10 cellular contexts compared by ENCODE assay signal in genomic region chr14:58353516-58354299, GRCh38. TPM values are rescaled to one million over a fixed set of nuclear protein-coding genes. Genes with fewer than 3 reads are reported as not detected.
A peak's percentile ranks its signal among the peaks of the same experiment; 100 is the strongest.
DNase-seq lines count a peak whose midpoint lies in the region; ATAC-seq and TF ChIP-seq lines count a peak whose summit lies in the region.
"Had no signal": no experiment of that assay in that cellular context is flagged by ENCODE, and none has a peak within 500 bp of the region (broad histone marks: within the 10 kb centered on the region; RNA-seq: fewer than 3 reads in every experiment).

No MANE protein-coding gene starts in this region.

- no peak for TF ChIP-seq EP300 in ovary (IDR thresholded peaks at IDR 0.05)

- H3K27me3 Mint-ChIP-seq in CD8-positive, alpha-beta T cell (ENCODE audit: low read depth) = no peaks in the 10 kb centered on the region

- 62 to 68% (median 67%) methylated on average over 4 of the region's 4 CpGs for WGBS in ovary, 3 donors
- 56 to 65% methylated on average over 4 of the region's 4 CpGs for WGBS in esophagus squamous epithelium, 2 donors

- no peak for TF ChIP-seq CTCF in CD8-positive, alpha-beta T cell (IDR thresholded peaks at IDR 0.05)
- TF ChIP-seq CTCF in dorsolateral prefrontal cortex (IDR thresholded peaks at IDR 0.05 in 54 of 56, conservative IDR thresholded peaks at IDR 0.05 in 2 of 56; ENCODE audit: low read depth in 1 of 56, partially characterized antibody in 56 of 56) = no peak
- TF ChIP-seq CTCF in ovary (IDR thresholded peaks at IDR 0.05) = no peak
- TF ChIP-seq CTCF in esophagus squamous epithelium (IDR thresholded peaks at IDR 0.05) = no peak

- no peak overlapping the region for H3K27ac ChIP-seq in CD8-positive, alpha-beta T cell (ENCODE audit: low read depth, low read length)
- H3K27ac ChIP-seq in dorsolateral prefrontal cortex (peak overlapping the region in 27 of 59 donors; percentile 1 to 60 (median 27)), ovary (no peak overlapping the region), esophagus squamous epithelium (peak overlapping the region in 2 of 4 donors; percentile 9 to 36)

- H3K36me3 ChIP-seq in CD8-positive, alpha-beta T cell (ENCODE audit: insufficient read depth, low read length) = peaks cover 16% of the 10 kb centered on the region
- H3K36me3 ChIP-seq in ovary = no peaks in the 10 kb centered on the region
- peaks cover 5 to 93% (median 8%) of the 10 kb centered on the region in 3 donors for H3K36me3 ChIP-seq in esophagus squamous epithelium

- CTCF ChIA-PET in CD8-positive, alpha-beta T cell (lab: Charles Lee) = no interaction called here

- peaks cover 34% of the 10 kb centered on the region for H3K4me1 Mint-ChIP-seq in CD8-positive, alpha-beta T cell (ENCODE audit: low read depth)

- H3K27ac Mint-ChIP-seq in CD8-positive, alpha-beta T cell = peak overlapping the region; percentile 66

- DNase-seq in CD8-positive, alpha-beta T cell = no peak
- DNase-seq in LoVo (ENCODE audit: low spot score) = peak; percentile 36
- DNase-seq in dorsolateral prefrontal cortex = no peak
- DNase-seq in ovary = no peak
- no peak for DNase-seq in esophagus squamous epithelium (lab: John Stamatoyannopoulos, UW)
- no peak for DNase-seq in Ammon's horn (ENCODE audit: low spot score)
- DNase-seq: NCI-H2171 treated with DMSO at 0.1 percent for 48 hours had no signal

- no peak overlapping the region for H3K4me3 ChIP-seq in CD8-positive, alpha-beta T cell (ENCODE audit: low read depth, low read length)
- H3K4me3 ChIP-seq in dorsolateral prefrontal cortex (peak overlapping the region in 33 of 59 donors; percentile 0 to 46 (median 19)), ovary (peak overlapping the region; percentile 7), esophagus squamous epithelium (peak overlapping the region in 1 of 4 donors; percentile 37)
- H3K4me3 ChIP-seq: SK-N-MC had no signal

- ATAC-seq in CD8-positive, alpha-beta T cell = no peak
- no peak for ATAC-seq in GM18511 (IDR thresholded peaks at IDR 0.05; ENCODE audit: unreplicated experiment)

- H3K36me3 Mint-ChIP-seq in CD8-positive, alpha-beta T cell = peaks cover 72% of the 10 kb centered on the region

- no peaks in the 10 kb centered on the region for H3K4me1 ChIP-seq in CD8-positive, alpha-beta T cell (ENCODE audit: insufficient read depth, low read length)
- H3K4me1 ChIP-seq in ovary (ENCODE audit: insufficient read depth) (no peaks in the 10 kb centered on the region), esophagus squamous epithelium (peaks cover 0 to 14% (median 0%) of the 10 kb centered on the region in 3 donors)

- POLR2A ChIA-PET in CD8-positive, alpha-beta T cell (lab: Charles Lee) = no interaction called here

- TF ChIP-seq POLR2A in ovary (IDR thresholded peaks at IDR 0.05) = no peak
- no peak for TF ChIP-seq POLR2A in esophagus squamous epithelium (IDR thresholded peaks at IDR 0.05)

- peak overlapping the region; percentile 72 for H3K4me3 Mint-ChIP-seq in CD8-positive, alpha-beta T cell

- intact Hi-C loops in CD8-positive, alpha-beta T cell (cut with DNase I, micrococcal nuclease) = loop anchor here in 1 of 2 experiments (5.0 kb wide), 1 partner anchor 1934 kb away; no protein-coding TSS in a partner anchor
- intact Hi-C loops in dorsolateral prefrontal cortex (cut with DNase I) = no loop called here
- intact Hi-C loops in ovary (cut with DNase I) = no loop called here
- intact Hi-C loops in esophagus squamous epithelium (cut with DNase I) = no loop called here

- no peaks in the 10 kb centered on the region for H3K27me3 ChIP-seq in CD8-positive, alpha-beta T cell (ENCODE audit: insufficient read depth, low read length)
- no peaks in the 10 kb centered on the region for H3K27me3 ChIP-seq in dorsolateral prefrontal cortex
- H3K27me3 ChIP-seq in ovary = no peaks in the 10 kb centered on the region
- no peaks in the 10 kb centered on the region for H3K27me3 ChIP-seq in esophagus squamous epithelium

- no peaks in the 10 kb centered on the region for H3K9me3 Mint-ChIP-seq in CD8-positive, alpha-beta T cell

- H3K9me3 ChIP-seq in CD8-positive, alpha-beta T cell (ENCODE audit: low read length) = no peaks in the 10 kb centered on the region
- H3K9me3 ChIP-seq in ovary (no peaks in the 10 kb centered on the region), esophagus squamous epithelium (no peaks in the 10 kb centered on the region)

RNA-seq across cellular contexts. Expression of gene TOMM20L, which starts 42.0 kb away (rescaled TPM):
- under 1 TPM in 1 of 2 experiments, not detected in 1; 0.92 TPM for total RNA-seq in CD8-positive, alpha-beta T cell
- 1 to 10 TPM in 3 of 120 experiments, not detected in 117; 1.3 to 1.7 (median 1.4) TPM for total RNA-seq in dorsolateral prefrontal cortex
- under 1 TPM in 2 of 7 donors, not detected in 5; 0.78 to 0.92 TPM for total RNA-seq in ovary
- polyA plus RNA-seq in ovary = not detected
- total RNA-seq in esophagus squamous epithelium = not detected
- polyA plus RNA-seq: thymus had no signal

RNA-seq across cellular contexts. Expression of gene ARID4A, which starts 55.4 kb away (rescaled TPM):
- 10 to 100 TPM; 80.7 to 83.2 TPM for total RNA-seq in CD8-positive, alpha-beta T cell
- total RNA-seq in dorsolateral prefrontal cortex (10 to 100 TPM; 24.5 to 59.8 (median 40.9) TPM), ovary (10 to 100 TPM; 17.8 to 29.2 (median 25.8) TPM), esophagus squamous epithelium (10 to 100 TPM in 3 of 4 donors, 1 to 10 TPM in 1; 9.9 to 19.3 (median 13.4) TPM)
- polyA plus RNA-seq in ovary = 10 to 100 TPM; 10.1 to 15.7 TPM
